ENCODE assay signal across 16 cellular contexts in genomic region chr15:59268199-59268979, GRCh38.
A peak's percentile ranks its signal among the peaks of the same experiment; 100 is the strongest.
DNase-seq lines count a peak whose midpoint lies in the region; ATAC-seq and TF ChIP-seq lines count a peak whose summit lies in the region.
"Had no signal": no experiment of that assay in that cellular context is flagged by ENCODE, and none has a peak within 500 bp of the region (broad histone marks: within the 10 kb centered on the region; RNA-seq: fewer than 3 reads in every experiment).

No MANE protein-coding gene starts in this region.

- peaks cover 2% of the 10 kb centered on the region for H3K27me3 Mint-ChIP-seq in activated CD8-positive, alpha-beta T cell treated with anti-CD3 and anti-CD28 coated beads, Interleukin-2, amount 10 ng/mL, durations not matched to agents 7 days and 5 days (ENCODE audit: low read depth)

- peaks cover 35% of the 10 kb centered on the region for H3K36me3 ChIP-seq in GM23248 (ENCODE audit: low read depth)
- H3K36me3 ChIP-seq: prostate gland had no signal

- H3K9me3 ChIP-seq in GM23248 (ENCODE audit: low read depth) = no peaks in the 10 kb centered on the region
- H3K9me3 ChIP-seq: BLaER1 treated with 17β-estradiol and CSF1 and Interleukin-3, amounts not matched to agents 10 nM and 100 nM; heart right ventricle; prostate gland had no signal

- peak overlapping the region; percentile 35; the same call in 1 of the 2 replicates for H3K9ac ChIP-seq in GM23248
- H3K9ac ChIP-seq: BLaER1 treated with 17β-estradiol and CSF1 and Interleukin-3, amounts not matched to agents 10 nM and 100 nM had no signal

- H3K4me3 ChIP-seq in GM23248 = peak overlapping the region; percentile 51
- H3K4me3 ChIP-seq: BLaER1 treated with 17β-estradiol and CSF1 and Interleukin-3, amounts not matched to agents 10 nM and 100 nM; heart right ventricle; prostate gland had no signal

- H3K4me1 ChIP-seq in GM23248 (ENCODE audit: insufficient read depth) = peaks cover 15% of the 10 kb centered on the region
- peaks cover 16% of the 10 kb centered on the region for H3K4me1 ChIP-seq in foreskin keratinocyte
- H3K4me1 ChIP-seq: prostate gland had no signal

- H3K27ac Mint-ChIP-seq in activated CD8-positive, alpha-beta T cell treated with anti-CD3 and anti-CD28 coated beads, Interleukin-2, amount 10 ng/mL, durations not matched to agents 7 days and 5 days = peak overlapping the region; percentile 30
- H3K27ac Mint-ChIP-seq: activated T-cell treated with anti-CD3 and anti-CD28 coated beads, Interleukin-2, amount 50 U/mL, for 72 hours; effector memory CD8-positive, alpha-beta T cell had no signal

- H3K4me1 Mint-ChIP-seq in activated CD8-positive, alpha-beta T cell treated with anti-CD3 and anti-CD28 coated beads, Interleukin-2, amount 10 ng/mL, durations not matched to agents 7 days and 5 days (ENCODE audit: low read depth) = peaks cover 41% of the 10 kb centered on the region

- intact Hi-C loops in sciatic nerve (cut with DNase I) = no loop called here

- peaks cover 52% of the 10 kb centered on the region for H3K36me3 Mint-ChIP-seq in activated CD8-positive, alpha-beta T cell treated with anti-CD3 and anti-CD28 coated beads, Interleukin-2, amount 10 ng/mL, durations not matched to agents 7 days and 5 days (ENCODE audit: low read depth)

- no peaks in the 10 kb centered on the region for H3K9me2 ChIP-seq in GM23248 (ENCODE audit: insufficient read depth)

- H3K27ac ChIP-seq in GM23248 = peak overlapping the region; percentile 43
- peak overlapping the region; percentile 71 for H3K27ac ChIP-seq in foreskin keratinocyte
- H3K27ac ChIP-seq: BLaER1 treated with 17β-estradiol and CSF1 and Interleukin-3, amounts not matched to agents 10 nM and 100 nM; brain microvascular endothelial cell; heart right ventricle; prostate gland had no signal

- TF ChIP-seq CTCF in foreskin keratinocyte (conservative IDR thresholded peaks at IDR 0.05) = no peak

- 46 to 48% methylated on average over 7 of the region's 7 CpGs for WGBS in GM23248 (ENCODE audit: low coverage in 1 of 2, low lambda C conversion rate in 2 of 2, missing lambda C conversion rate in 2 of 2), 2 experiments

- H3K4me3 Mint-ChIP-seq in activated CD8-positive, alpha-beta T cell treated with anti-CD3 and anti-CD28 coated beads, Interleukin-2, amount 10 ng/mL, durations not matched to agents 7 days and 5 days = no peak overlapping the region
- H3K4me3 Mint-ChIP-seq: activated T-cell treated with anti-CD3 and anti-CD28 coated beads, Interleukin-2, amount 50 U/mL, for 72 hours; effector memory CD8-positive, alpha-beta T cell had no signal

- peaks cover 32% of the 10 kb centered on the region for H3F3A ChIP-seq in GM23248 (ENCODE audit: insufficient read depth)

- no peaks in the 10 kb centered on the region for H3K27me3 ChIP-seq in GM23248 (replicated peaks; ENCODE audit: insufficient read depth)
- H3K27me3 ChIP-seq in foreskin keratinocyte = no peaks in the 10 kb centered on the region
- H3K27me3 ChIP-seq: BLaER1 treated with 17β-estradiol and CSF1 and Interleukin-3, amounts not matched to agents 10 nM and 100 nM; brain microvascular endothelial cell; heart right ventricle had no signal

- H4K20me1 ChIP-seq in GM23248 (ENCODE audit: insufficient read depth) = no peaks in the 10 kb centered on the region
- H4K20me1 ChIP-seq: BLaER1 treated with 17β-estradiol and CSF1 and Interleukin-3, amounts not matched to agents 10 nM and 100 nM had no signal

- in situ Hi-C loops in GM23248 (cut with MboI) (no loop called here), ACHN (cut with HindIII; ENCODE audit: low pct_ligation_motif_present, low pct_unique_long_range_greater_than_20kb, low sequenced_read_pairs) (no loop called here)

- H3K79me2 ChIP-seq in GM23248 (ENCODE audit: insufficient read depth) = peaks cover 85% of the 10 kb centered on the region

- no peak for ATAC-seq in activated CD8-positive, alpha-beta T cell treated with anti-CD3 and anti-CD28 coated beads, Interleukin-2, amount 10 ng/mL, durations not matched to agents 7 days and 5 days
- peak; percentile 69 for ATAC-seq in foreskin keratinocyte
- no peak for ATAC-seq in HG03432 (IDR thresholded peaks at IDR 0.05; ENCODE audit: unreplicated experiment)
- ATAC-seq in sciatic nerve = no peak
- no peak for ATAC-seq in HG03135 (IDR thresholded peaks at IDR 0.05; ENCODE audit: unreplicated experiment)
- ATAC-seq: effector memory CD8-positive, alpha-beta T cell; heart right ventricle; left colon had no signal

- H3K4me2 ChIP-seq in GM23248 (ENCODE audit: unreplicated experiment) = peak overlapping the region; percentile 76

- no peak overlapping the region for H2AFZ ChIP-seq in GM23248

- POLR2A ChIA-PET in activated CD8-positive, alpha-beta T cell treated with anti-CD3 and anti-CD28 coated beads, Interleukin-2, amount 10 ng/mL, durations not matched to agents 7 days and 5 days (lab: Charles Lee) = interaction anchor here (1.2 kb wide), 1 partner anchor 32 kb away, joined by 3 read pairs; no protein-coding TSS in a partner anchor

- DNase-seq in AG08395 (ENCODE audit: low spot score) (peak; percentile 60), GM23248 (peak; percentile 76), foreskin keratinocyte (peak in 1 of 2 donors; percentile 72), sciatic nerve (ENCODE audit: low spot score) (no peak), ACHN (no peak)
- no peak for DNase-seq in activated CD8-positive, alpha-beta T cell treated with anti-CD3 and anti-CD28 coated beads, Interleukin-2, amount 10 ng/mL, durations not matched to agents 7 days and 5 days
- DNase-seq: activated CD4-positive, CD25-positive, alpha-beta regulatory T cell; activated T-cell treated with anti-CD3 and anti-CD28 coated beads, Interleukin-2, amount 50 U/mL, for 72 hours; brain microvascular endothelial cell; effector memory CD8-positive, alpha-beta T cell; heart right ventricle; left colon had no signal

- no peaks in the 10 kb centered on the region for H3K9me3 Mint-ChIP-seq in activated CD8-positive, alpha-beta T cell treated with anti-CD3 and anti-CD28 coated beads, Interleukin-2, amount 10 ng/mL, durations not matched to agents 7 days and 5 days (ENCODE audit: insufficient read depth)
- H3K9me3 Mint-ChIP-seq: activated T-cell treated with anti-CD3 and anti-CD28 coated beads, Interleukin-2, amount 50 U/mL, for 72 hours; effector memory CD8-positive, alpha-beta T cell had no signal

- CTCF ChIA-PET in activated CD8-positive, alpha-beta T cell treated with anti-CD3 and anti-CD28 coated beads, Interleukin-2, amount 10 ng/mL, durations not matched to agents 7 days and 5 days (lab: Charles Lee) = no interaction called here

Comparison
In these comparisons a context has a peak if more than half of its experiments do, and no peak if none do; other contexts are left out.
1. DNase-seq: peak in AG08395 (single experiment) and GM23248 (single experiment); none in activated CD8-positive, alpha-beta T cell treated with anti-CD3 and anti-CD28 coated beads, Interleukin-2, amount 10 ng/mL, durations not matched to agents 7 days and 5 days (single experiment), sciatic nerve (single experiment) and ACHN (single experiment).